ENCODE assay signal across 8 cellular contexts in the genomic region with DNA sequence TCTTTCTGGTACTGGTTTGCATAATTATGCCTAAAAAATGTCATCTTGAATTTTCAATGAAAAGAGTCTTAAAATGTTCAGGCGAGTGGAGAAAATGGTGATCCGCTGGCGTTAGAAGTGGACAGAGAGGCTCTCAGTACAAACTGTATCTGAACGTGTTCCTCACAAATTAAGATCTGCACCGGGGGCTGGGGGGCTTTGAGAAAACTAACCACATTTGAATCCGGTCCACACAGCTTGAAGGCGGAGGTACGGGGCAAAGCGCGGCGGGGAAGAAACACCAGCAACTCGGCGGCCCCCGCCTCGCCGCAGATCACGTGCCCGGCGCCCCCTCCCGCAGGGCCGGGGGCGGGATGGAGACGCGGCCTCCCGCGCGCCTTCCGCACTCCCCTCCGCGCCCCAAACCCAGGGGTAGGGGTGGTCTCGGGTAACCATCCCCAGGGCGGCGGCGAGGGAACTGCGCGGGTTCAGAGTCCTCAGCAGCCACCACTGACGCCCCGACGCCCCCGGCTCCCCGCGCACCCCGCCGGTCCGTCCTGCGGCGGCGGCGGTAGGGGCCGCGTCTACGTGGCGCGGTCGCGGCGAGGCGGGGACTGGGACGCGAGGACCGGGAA. TPM values are rescaled to one million over a fixed set of nuclear protein-coding genes. Genes with fewer than 3 reads are reported as not detected.
DNase-seq lines count a peak whose midpoint lies in the region; ATAC-seq and TF ChIP-seq lines count a peak whose summit lies in the region.

No MANE protein-coding gene starts in this region.

- no peak for TF ChIP-seq CTCF in brain microvascular endothelial cell (IDR thresholded peaks at IDR 0.05; ENCODE audit: low read depth, low read length, missing control alignments)

- peaks cover 0 to 18% (median 5%) of the 10 kb centered on the region in 3 donors for H3K36me3 Mint-ChIP-seq in immature natural killer cell

- no peaks in the 10 kb centered on the region for H3K27me3 ChIP-seq in brain microvascular endothelial cell (replicated peaks)

- peaks cover 9 to 15% (median 11%) of the 10 kb centered on the region in 3 donors for H3K27me3 Mint-ChIP-seq in immature natural killer cell (ENCODE audit: low read depth in 3 of 3)

- peak overlapping the region; percentile 65 for H3K4me3 ChIP-seq in brain microvascular endothelial cell (ENCODE audit: low read depth, low read length)

- peak overlapping the region; percentile 65 to 97 (median 92) for H3K27ac Mint-ChIP-seq in immature natural killer cell

- in situ Hi-C loops in brain microvascular endothelial cell (cut with HindIII; ENCODE audit: low pct_ligation_motif_present, low sequenced_read_pairs): no loop called here

- peak overlapping the region; percentile 91 to 99 (median 95) for H3K4me3 Mint-ChIP-seq in immature natural killer cell

- peaks cover 0 to 2% (median 0%) of the 10 kb centered on the region in 6 donors for H3K9me3 Mint-ChIP-seq in immature natural killer cell

- ATAC-seq in GM18873 (IDR thresholded peaks at IDR 0.05; ENCODE audit: low FRiP score, unreplicated experiment) (peak; percentile 20), HG03460 (IDR thresholded peaks at IDR 0.05; ENCODE audit: unreplicated experiment) (peak; percentile 20)

- H3K36me3 ChIP-seq in brain microvascular endothelial cell (replicated peaks): peaks cover 8% of the 10 kb centered on the region

- peak; percentile 26 for DNase-seq in A172 (ENCODE audit: low spot score)
- peak; percentile 25 to 67 (median 38) for DNase-seq in T-helper 2 cell
- DNase-seq in brain microvascular endothelial cell: no peak
- DNase-seq in immature natural killer cell: peak; percentile 62 to 65 (median 62)
- DNase-seq in stimulated activated CD4-positive, alpha-beta T cell treated with anti-CD3 and anti-CD28 coated beads, Interleukin-1b, Interleukin-23, amount 100 ng/mL, for 4 hours (ENCODE audit: low read depth in 2 of 2): peak; percentile 40 to 52
- no peak for DNase-seq in cerebellar nuclear complex (lab: John Stamatoyannopoulos, UW)

- H3K4me1 Mint-ChIP-seq in immature natural killer cell: peaks cover 31 to 57% of the 10 kb centered on the region in 2 donors

- H3K27ac ChIP-seq in brain microvascular endothelial cell: peak overlapping the region; percentile 82

RNA-seq across cellular contexts. Expression of a gene that starts 0.5 kb away (rescaled TPM):
- total RNA-seq in A172 (2014; rRNA removed; shearing (Covaris generic)): 22.4 and 26.1 TPM in 2 replicates
- 10 to 100 TPM; 17.3 to 80.1 (median 31.0) TPM for polyA plus RNA-seq in immature natural killer cell

Comparison
In these comparisons a context has a peak if more than half of its experiments do, and no peak if none do; other contexts are left out.
1. DNase-seq: peak in A172 (single experiment), T-helper 2 cell (5 of 5), immature natural killer cell (3 of 3) and stimulated activated CD4-positive, alpha-beta T cell treated with anti-CD3 and anti-CD28 coated beads, Interleukin-1b, Interleukin-23, amount 100 ng/mL, for 4 hours (2 of 2); none in brain microvascular endothelial cell (single experiment) and cerebellar nuclear complex (0 of 2).